2 cellular contexts compared by ENCODE assay signal in the genomic region with DNA sequence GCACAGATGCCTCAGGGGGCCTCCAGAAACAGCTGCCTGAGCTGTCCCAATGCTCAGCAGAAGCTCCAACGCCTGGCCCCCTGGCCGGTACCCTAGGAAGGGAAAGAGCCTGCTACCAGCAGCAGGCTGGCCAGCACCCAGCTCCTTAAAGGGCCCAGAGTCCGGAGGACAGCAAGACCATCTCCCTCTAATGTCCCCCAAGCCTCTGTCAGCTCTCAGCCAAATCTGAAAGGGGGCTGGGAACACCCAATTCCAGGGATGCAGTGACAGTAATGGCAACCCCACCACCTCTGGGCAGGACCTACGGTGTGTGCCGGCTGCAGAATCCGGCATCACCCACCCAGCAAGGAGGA.
TF ChIP-seq lines count a peak whose summit lies in the region.

No MANE protein-coding gene starts in this region.

TF ChIP-seq in IMR-90, 13 proteins besides CTCF, POLR2A, EP300 and RAD21:
- TF ChIP-seq NFE2L2 (IDR thresholded peaks at IDR 0.05; ENCODE audit: low read depth, low read length) (no peak), BHLHE40 (IDR thresholded peaks at IDR 0.05; ENCODE audit: low read depth, low read length) (no peak), RCOR1 (IDR thresholded peaks at IDR 0.05; ENCODE audit: insufficient replicate concordance, low read length) (no peak), MAFK (IDR thresholded peaks at IDR 0.05; ENCODE audit: low read depth, low read length) (no peak), MXI1 (IDR thresholded peaks at IDR 0.05; ENCODE audit: borderline replicate concordance, low read depth, low read length) (no peak), FOS (IDR thresholded peaks at IDR 0.05; ENCODE audit: low read depth, low read length) (no peak), CHD1 (IDR thresholded peaks at IDR 0.05; ENCODE audit: low read depth, low read length) (no peak), MAZ (IDR thresholded peaks at IDR 0.05; ENCODE audit: borderline replicate concordance, low read depth, low read length) (no peak), RFX5 (IDR thresholded peaks at IDR 0.05; ENCODE audit: low read depth, low read length) (no peak), CEBPB (IDR thresholded peaks at IDR 0.05; ENCODE audit: low read depth, low read length) (no peak), SMC3 (IDR thresholded peaks at IDR 0.05; ENCODE audit: low read depth, low read length) (no peak)
- TF ChIP-seq, protein P1, sequence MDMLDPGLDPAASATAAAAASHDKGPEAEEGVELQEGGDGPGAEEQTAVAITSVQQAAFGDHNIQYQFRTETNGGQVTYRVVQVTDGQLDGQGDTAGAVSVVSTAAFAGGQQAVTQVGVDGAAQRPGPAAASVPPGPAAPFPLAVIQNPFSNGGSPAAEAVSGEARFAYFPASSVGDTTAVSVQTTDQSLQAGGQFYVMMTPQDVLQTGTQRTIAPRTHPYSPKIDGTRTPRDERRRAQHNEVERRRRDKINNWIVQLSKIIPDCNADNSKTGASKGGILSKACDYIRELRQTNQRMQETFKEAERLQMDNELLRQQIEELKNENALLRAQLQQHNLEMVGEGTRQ (IDR thresholded peaks at IDR 0.05; ENCODE audit: low read depth, low read length) = no peak
- TF ChIP-seq, protein P2, sequence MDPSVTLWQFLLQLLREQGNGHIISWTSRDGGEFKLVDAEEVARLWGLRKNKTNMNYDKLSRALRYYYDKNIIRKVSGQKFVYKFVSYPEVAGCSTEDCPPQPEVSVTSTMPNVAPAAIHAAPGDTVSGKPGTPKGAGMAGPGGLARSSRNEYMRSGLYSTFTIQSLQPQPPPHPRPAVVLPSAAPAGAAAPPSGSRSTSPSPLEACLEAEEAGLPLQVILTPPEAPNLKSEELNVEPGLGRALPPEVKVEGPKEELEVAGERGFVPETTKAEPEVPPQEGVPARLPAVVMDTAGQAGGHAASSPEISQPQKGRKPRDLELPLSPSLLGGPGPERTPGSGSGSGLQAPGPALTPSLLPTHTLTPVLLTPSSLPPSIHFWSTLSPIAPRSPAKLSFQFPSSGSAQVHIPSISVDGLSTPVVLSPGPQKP (IDR thresholded peaks at IDR 0.05; ENCODE audit: borderline replicate concordance, low read depth, low read length) = no peak

TF ChIP-seq in GM12878, 131 proteins besides CTCF, POLR2A, EP300 and RAD21:
- TF ChIP-seq SUPT20H (IDR thresholded peaks at IDR 0.05; ENCODE audit: borderline replicate concordance, control insufficient read depth, low read depth, low read length) = no peak
- TF ChIP-seq CREB1 (IDR thresholded peaks at IDR 0.05; ENCODE audit: low read depth) = no peak
- 0 out of 2 replicates have a peak, but pooled peaks have one; percentile 22 for TF ChIP-seq SIN3A (IDR thresholded peaks at IDR 0.05; ENCODE audit: low read depth, low read length)
- no peak for TF ChIP-seq SMARCA5 (IDR thresholded peaks at IDR 0.05)
